ENCODE assay signal across 32 cellular contexts in genomic region chr2:225471039-225471438, GRCh38.
"Had no signal": no experiment of that assay in that cellular context is flagged by ENCODE, and none has a peak within 500 bp of the region (broad histone marks: within the 10 kb centered on the region; RNA-seq: fewer than 3 reads in every experiment).

No MANE protein-coding gene starts in this region.

- H3K4me1 ChIP-seq: adrenal gland, colonic mucosa, gastrocnemius medialis, testis, uterus had no signal

- H3K9me3 Mint-ChIP-seq: activated naive CD4-positive, alpha-beta T cell treated with anti-CD3 and anti-CD28 coated beads for 36 hours; neural crest cell; T-helper 1 cell treated with Interleukin-12 subunit alpha and Interleukin-12 subunit beta and Interleukin-4 antibody, amounts not matched to agents 30 μg/mL and 1 μg/mL, for 36 hours had no signal

- H3K27me3 ChIP-seq: adrenal gland, cardiac muscle cell, colonic mucosa, dorsolateral prefrontal cortex, gastrocnemius medialis, testis, transverse colon, uterus had no signal

- FAIRE-seq: keratinocyte, TTC549 had no signal

- H3K27ac ChIP-seq: adrenal gland, cardiac muscle cell, colonic mucosa, gastrocnemius medialis, testis, transverse colon, uterus, WERI-Rb-1 had no signal

- H3K4me3 ChIP-seq: adrenal gland, cardiac muscle cell, colonic mucosa, dorsolateral prefrontal cortex, gastrocnemius medialis, testis, transverse colon, uterus had no signal

- H3K9me3 ChIP-seq: adrenal gland, colonic mucosa, gastrocnemius medialis, testis, transverse colon, uterus had no signal

- H3K4me3 Mint-ChIP-seq: activated naive CD4-positive, alpha-beta T cell treated with anti-CD3 and anti-CD28 coated beads for 36 hours; activated naive CD8-positive, alpha-beta T cell treated with anti-CD3 and anti-CD28 coated beads for 36 hours; brain; naive thymus-derived CD8-positive, alpha-beta T cell; neural crest cell; T-helper 1 cell treated with Interleukin-12 subunit alpha and Interleukin-12 subunit beta and Interleukin-4 antibody, amounts not matched to agents 30 μg/mL and 1 μg/mL, for 36 hours had no signal

- DNase-seq: activated CD4-positive, alpha-beta T cell treated with anti-CD3 and anti-CD28 coated beads for 48 hours; activated CD4-positive, alpha-beta T cell treated with anti-CD3 and anti-CD28 coated beads, Interleukin-2, amount 50 U/mL, for 48 hours; activated CD8-positive, alpha-beta memory T cell treated with anti-CD3 and anti-CD28 coated beads for 24 hours; activated effector memory CD4-positive, alpha-beta T cell treated with anti-CD3 and anti-CD28 coated beads, Interleukin-2, amount 50 U/mL, for 16 hours; activated naive CD4-positive, alpha-beta T cell treated with anti-CD3 and anti-CD28 coated beads for 36 hours; activated naive CD8-positive, alpha-beta T cell treated with anti-CD3 and anti-CD28 coated beads for 36 hours; adrenal gland; aorta; cerebellar nuclear complex; colonic mucosa; dorsolateral prefrontal cortex; effector memory CD4-positive, alpha-beta T cell; gastrocnemius medialis; glutamatergic neuron; midbrain; naive thymus-derived CD8-positive, alpha-beta T cell; occipital lobe; right cardiac atrium; stimulated activated CD4-positive, alpha-beta T cell treated with anti-CD3 and anti-CD28 coated beads, Interleukin-2, amount 100 ng/mL, for 48 hours; stimulated activated naive CD4-positive, alpha-beta T cell treated with Interleukin-2 at 50 U/mL for 16 hours; T-helper 9 cell; testis; transverse colon; uterus; WERI-Rb-1 had no signal

- H3K36me3 ChIP-seq: adrenal gland, cardiac muscle cell, colonic mucosa, gastrocnemius medialis, transverse colon, uterus, WERI-Rb-1 had no signal

- H3K27me3 Mint-ChIP-seq: activated naive CD8-positive, alpha-beta T cell treated with anti-CD3 and anti-CD28 coated beads for 36 hours had no signal

- H3K36me3 Mint-ChIP-seq: activated naive CD8-positive, alpha-beta T cell treated with anti-CD3 and anti-CD28 coated beads for 36 hours; brain; naive thymus-derived CD8-positive, alpha-beta T cell had no signal

- H3K4me1 Mint-ChIP-seq: activated naive CD8-positive, alpha-beta T cell treated with anti-CD3 and anti-CD28 coated beads for 36 hours had no signal

- H3K27ac Mint-ChIP-seq: activated naive CD4-positive, alpha-beta T cell treated with anti-CD3 and anti-CD28 coated beads for 36 hours; activated naive CD8-positive, alpha-beta T cell treated with anti-CD3 and anti-CD28 coated beads for 36 hours; naive thymus-derived CD8-positive, alpha-beta T cell; T-helper 1 cell treated with Interleukin-12 subunit alpha and Interleukin-12 subunit beta and Interleukin-4 antibody, amounts not matched to agents 30 μg/mL and 1 μg/mL, for 36 hours had no signal

- ATAC-seq: activated CD4-positive, CD25-positive, alpha-beta regulatory T cell treated with anti-CD3 and anti-CD28 coated beads, Interleukin-2, amount 50 U/mL, for 24 hours; gastrocnemius medialis; naive thymus-derived CD8-positive, alpha-beta T cell; right cardiac atrium had no signal
